Comparison of ENCODE assay signal across 17 cellular contexts in the genomic region with DNA sequence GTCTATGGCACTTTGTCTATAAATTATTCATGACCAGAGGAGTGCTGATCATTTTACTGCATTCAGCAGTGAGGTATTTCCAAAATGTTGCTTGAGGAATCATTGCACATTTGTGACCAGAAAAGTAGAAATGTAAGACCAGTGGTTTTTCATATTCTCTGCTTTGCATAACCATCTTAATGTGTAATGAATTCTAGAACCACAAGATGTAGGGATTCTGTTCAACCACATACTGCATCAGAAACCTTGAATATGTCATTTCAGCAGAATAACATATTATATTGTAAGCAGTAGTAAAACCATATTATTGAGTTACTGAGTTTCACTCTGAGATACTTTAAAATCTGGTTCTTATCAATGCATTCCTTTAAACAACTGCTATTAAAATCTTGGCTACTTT.
DNase-seq lines count a peak whose midpoint lies in the region; ATAC-seq and TF ChIP-seq lines count a peak whose summit lies in the region.
"Had no signal": no experiment of that assay in that cellular context is flagged by ENCODE, and none has a peak within 500 bp of the region (broad histone marks: within the 10 kb centered on the region; RNA-seq: fewer than 3 reads in every experiment).

No MANE protein-coding gene starts in this region.

- no peak overlapping the region for H3K9ac ChIP-seq in MM.1S (ENCODE audit: low read length)

- no peak overlapping the region for H3K4me3 ChIP-seq in MM.1S (ENCODE audit: low read length)
- H3K4me3 ChIP-seq in osteoblast (ENCODE audit: insufficient read depth, low read length), result no peak overlapping the region
- H3K4me3 ChIP-seq in sigmoid colon, result no peak overlapping the region
- H3K4me3 ChIP-seq: esophagus squamous epithelium, hepatocyte, thoracic aorta had no signal

- no peak for TF ChIP-seq CTCF in MM.1S (IDR thresholded peaks at IDR 0.05; ENCODE audit: low read length)
- no peak for TF ChIP-seq CTCF in osteoblast (IDR thresholded peaks at IDR 0.05; ENCODE audit: extremely low read depth, low read depth, low read length)
- no peak for TF ChIP-seq CTCF in sigmoid colon (IDR thresholded peaks at IDR 0.05)

- TF ChIP-seq POLR2A in sigmoid colon (IDR thresholded peaks at IDR 0.05), result no peak

- intact Hi-C loops in sigmoid colon (cut with DNase I), result no loop called here

- H3K4me1 ChIP-seq in MM.1S (ENCODE audit: low read length) (peaks cover 22% of the 10 kb centered on the region), osteoblast (ENCODE audit: insufficient read depth, low read length) (no peaks in the 10 kb centered on the region), sigmoid colon (no peaks in the 10 kb centered on the region)
- H3K4me1 ChIP-seq: esophagus squamous epithelium had no signal

- TF ChIP-seq EP300 in sigmoid colon (IDR thresholded peaks at IDR 0.05), result no peak

- H3K9me3 ChIP-seq in MM.1S (replicated peaks; ENCODE audit: insufficient read depth, low read length) (no peaks in the 10 kb centered on the region), osteoblast (ENCODE audit: low read depth, low read length) (peaks cover 2% of the 10 kb centered on the region), sigmoid colon (no peaks in the 10 kb centered on the region)
- H3K9me3 ChIP-seq: esophagus squamous epithelium, thoracic aorta had no signal

- H3K27me3 ChIP-seq in MM.1S (replicated peaks; ENCODE audit: insufficient read depth, low read length) (no peaks in the 10 kb centered on the region), osteoblast (ENCODE audit: insufficient read depth, low read length) (no peaks in the 10 kb centered on the region), sigmoid colon (no peaks in the 10 kb centered on the region)
- H3K27me3 ChIP-seq: esophagus squamous epithelium, hepatocyte had no signal

- H3F3A ChIP-seq in MM.1S (ENCODE audit: insufficient read depth, low read length), result no peaks in the 10 kb centered on the region

- H4K20me1 ChIP-seq in MM.1S (ENCODE audit: insufficient read depth, low read length) (no peaks in the 10 kb centered on the region), osteoblast (ENCODE audit: insufficient read depth, low read length) (no peaks in the 10 kb centered on the region)

- H3K79me2 ChIP-seq in MM.1S (ENCODE audit: low read length), result no peaks in the 10 kb centered on the region
- no peaks in the 10 kb centered on the region for H3K79me2 ChIP-seq in osteoblast (ENCODE audit: insufficient read depth, low read length)
- H3K79me2 ChIP-seq: hepatocyte had no signal

- DNase-seq in MM.1S (peak; percentile 70), G401 (ENCODE audit: low spot score) (no peak), osteoblast (ENCODE audit: insufficient read length, low spot score, missing footprints) (no peak), sigmoid colon (no peak)
- no peak for DNase-seq in activated naive CD4-positive, alpha-beta T cell (lab: John Stamatoyannopoulos, UW)
- DNase-seq: central memory CD4-positive, alpha-beta T cell; esophagus squamous epithelium; left ventricle myocardium superior; NCI-H1105 treated with DMSO at 0.1 percent for 48 hours; NCI-H82; nephron progenitor cell; SHP77 had no signal

- no peaks in the 10 kb centered on the region for H3K9me2 ChIP-seq in MM.1S (replicated peaks; ENCODE audit: insufficient read depth, low read length)

- in situ Hi-C loops in G401 (cut with HindIII; ENCODE audit: low sequenced_read_pairs), result no loop called here

- H3K27ac ChIP-seq in MM.1S (ENCODE audit: low read length) (no peak overlapping the region; the same call in 1 of the 2 replicates), osteoblast (ENCODE audit: low read depth, low read length) (no peak overlapping the region), sigmoid colon (no peak overlapping the region)
- H3K27ac ChIP-seq: esophagus squamous epithelium, hepatocyte, thoracic aorta had no signal

- no peak overlapping the region for H3K4me2 ChIP-seq in MM.1S (ENCODE audit: low read depth, low read length)
- no peak overlapping the region for H3K4me2 ChIP-seq in osteoblast (ENCODE audit: insufficient read depth, low read length)
- H3K4me2 ChIP-seq: hepatocyte had no signal

- H3K36me3 ChIP-seq in MM.1S (replicated peaks; ENCODE audit: insufficient read depth, low read length), result no peaks in the 10 kb centered on the region
- no peaks in the 10 kb centered on the region for H3K36me3 ChIP-seq in osteoblast (ENCODE audit: insufficient read depth, low read length)
- no peaks in the 10 kb centered on the region for H3K36me3 ChIP-seq in sigmoid colon
- H3K36me3 ChIP-seq: esophagus squamous epithelium, thoracic aorta had no signal

- peak; percentile 66 for ATAC-seq in GM19035 (IDR thresholded peaks at IDR 0.05; ENCODE audit: unreplicated experiment)
- peak; percentile 94 for ATAC-seq in GM21737 (IDR thresholded peaks at IDR 0.05; ENCODE audit: unreplicated experiment)
- peak; percentile 86 for ATAC-seq in HG03066 (IDR thresholded peaks at IDR 0.05; ENCODE audit: low read depth, unreplicated experiment)
- ATAC-seq: left ventricle myocardium superior had no signal

- H2AFZ ChIP-seq in MM.1S (ENCODE audit: low read length), result no peak overlapping the region
- H2AFZ ChIP-seq in osteoblast (ENCODE audit: low read length), result no peak overlapping the region
- H2AFZ ChIP-seq: hepatocyte had no signal
